Comparison of ENCODE assay signal across 20 cellular contexts in the genomic region with DNA sequence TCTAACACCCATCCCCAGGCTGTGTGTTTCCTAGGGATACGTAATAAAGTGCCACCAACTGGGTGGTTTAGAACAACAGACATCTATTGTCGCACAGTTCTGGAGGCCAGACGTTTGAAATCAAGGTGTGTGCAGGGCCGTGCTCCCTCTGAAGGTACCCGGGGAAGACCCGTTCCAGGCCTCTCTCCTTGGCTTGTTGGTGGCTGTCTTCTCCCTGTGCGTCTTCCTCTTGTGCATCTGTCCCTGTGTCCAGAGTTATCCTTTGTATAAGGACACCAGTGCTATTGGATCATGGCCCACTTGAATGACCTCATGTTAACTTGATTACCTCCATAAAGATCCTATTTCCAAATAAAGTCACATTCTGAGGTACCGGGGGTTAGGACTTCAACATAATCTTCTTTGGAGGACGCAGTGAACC. TPM values are rescaled to one million over a fixed set of nuclear protein-coding genes. Genes with fewer than 3 reads are reported as not detected.
DNase-seq lines count a peak whose midpoint lies in the region; ATAC-seq, FAIRE-seq and TF ChIP-seq lines count a peak whose summit lies in the region.
"Had no signal": no experiment of that assay in that cellular context is flagged by ENCODE, and none has a peak within 500 bp of the region (broad histone marks: within the 10 kb centered on the region; RNA-seq: fewer than 3 reads in every experiment).

No MANE protein-coding gene starts in this region.

- H3K27ac Mint-ChIP-seq in stimulated activated effector memory CD8-positive, alpha-beta T cell treated with anti-CD3 and anti-CD28 coated beads, Interleukin-12 subunit alpha, Interleukin-12 subunit beta, amount 100 ng/mL, for 72 hours: peak overlapping the region; percentile 40
- H3K27ac Mint-ChIP-seq: CD8-positive, alpha-beta T cell; T-cell had no signal

- peak overlapping the region; percentile 52 for H3K4me2 ChIP-seq in fibroblast of lung (ENCODE audit: extremely low read depth, insufficient read depth, low read length)

- no peak overlapping the region for H2AFZ ChIP-seq in fibroblast of lung (ENCODE audit: low read length)

- H3K9ac ChIP-seq in fibroblast of lung (ENCODE audit: insufficient read depth, low read length) (no peak overlapping the region), mucosa of stomach (ENCODE audit: low read length) (peak overlapping the region; percentile 57)

- peak overlapping the region; percentile 70 for H3K27ac ChIP-seq in fibroblast of lung (ENCODE audit: insufficient read depth, low read length)

- H3K9me3 Mint-ChIP-seq in stimulated activated effector memory CD8-positive, alpha-beta T cell treated with anti-CD3 and anti-CD28 coated beads, Interleukin-12 subunit alpha, Interleukin-12 subunit beta, amount 100 ng/mL, for 72 hours: no peaks in the 10 kb centered on the region
- H3K9me3 Mint-ChIP-seq: CD8-positive, alpha-beta T cell; T-cell had no signal

- H3K36me3 Mint-ChIP-seq in stimulated activated effector memory CD8-positive, alpha-beta T cell treated with anti-CD3 and anti-CD28 coated beads, Interleukin-12 subunit alpha, Interleukin-12 subunit beta, amount 100 ng/mL, for 72 hours: no peaks in the 10 kb centered on the region
- H3K36me3 Mint-ChIP-seq: CD8-positive, alpha-beta T cell had no signal

- H3K27me3 ChIP-seq in fibroblast of lung (ENCODE audit: control insufficient read depth, insufficient read depth, low read length) (no peaks in the 10 kb centered on the region), mucosa of stomach (ENCODE audit: control insufficient read depth, insufficient read depth, low read length) (no peaks in the 10 kb centered on the region)

- H3K9me3 ChIP-seq in fibroblast of lung (ENCODE audit: control insufficient read depth, insufficient read depth, low read depth, low read length): no peaks in the 10 kb centered on the region
- H3K9me3 ChIP-seq in mucosa of stomach (ENCODE audit: control insufficient read depth, low read length): no peaks in the 10 kb centered on the region

- H3K4me1 ChIP-seq in fibroblast of lung (ENCODE audit: control insufficient read depth, extremely low read depth, insufficient read depth, low read length) (peaks cover 28% of the 10 kb centered on the region), mucosa of stomach (ENCODE audit: control insufficient read depth, insufficient read depth, low read length) (peaks cover 30% of the 10 kb centered on the region)

- peaks cover 24% of the 10 kb centered on the region for H3K4me1 Mint-ChIP-seq in stimulated activated effector memory CD8-positive, alpha-beta T cell treated with anti-CD3 and anti-CD28 coated beads, Interleukin-12 subunit alpha, Interleukin-12 subunit beta, amount 100 ng/mL, for 72 hours

- no peak overlapping the region for H3K4me3 Mint-ChIP-seq in stimulated activated effector memory CD8-positive, alpha-beta T cell treated with anti-CD3 and anti-CD28 coated beads, Interleukin-12 subunit alpha, Interleukin-12 subunit beta, amount 100 ng/mL, for 72 hours
- H3K4me3 Mint-ChIP-seq: CD8-positive, alpha-beta T cell; T-cell had no signal

- ATAC-seq in stimulated activated effector memory CD8-positive, alpha-beta T cell treated with anti-CD3 and anti-CD28 coated beads, Interleukin-12 subunit alpha, Interleukin-12 subunit beta, amount 100 ng/mL, for 72 hours: no peak
- ATAC-seq: CD8-positive, alpha-beta T cell; GM12878; PC-3 had no signal

- DNase-seq in NCI-H526 (lab: John Stamatoyannopoulos, UW) (peak; percentile 62 to 65), fibroblast of lung (ENCODE audit: low read depth in 2 of 2) (no peak), SIG-M5 (lab: John Stamatoyannopoulos, UW) (no peak), urothelium cell line (ENCODE audit: low spot score) (no peak), NCI-H2081 (lab: John Stamatoyannopoulos, UW) (no peak), hippocampal formation (lab: John Stamatoyannopoulos, UW) (no peak)
- no peak for DNase-seq in stimulated activated effector memory CD8-positive, alpha-beta T cell treated with anti-CD3 and anti-CD28 coated beads, Interleukin-12 subunit alpha, Interleukin-12 subunit beta, amount 100 ng/mL, for 72 hours (ENCODE audit: low spot score in 2 of 2)
- DNase-seq: ACHN; activated CD4-positive, alpha-beta T cell treated with anti-CD3 and anti-CD28 coated beads for 1 hour; CD8-positive, alpha-beta T cell; cortex of kidney; erythroblast; NCI-H146; NCI-H510A; occipital lobe; PC-3; T-cell had no signal

- H3K4me3 ChIP-seq in fibroblast of lung (replicated peaks in 1 of 4; ENCODE audit: control extremely low read depth in 1 of 4, insufficient read depth in 1 of 4, low read depth in 3 of 4, low read length in 4 of 4): no peak overlapping the region
- no peak overlapping the region for H3K4me3 ChIP-seq in mucosa of stomach (ENCODE audit: low read length)
- H3K4me3 ChIP-seq: GM12878, lung had no signal

- peaks cover 67% of the 10 kb centered on the region for H3K79me2 ChIP-seq in fibroblast of lung (ENCODE audit: control insufficient read depth, insufficient read depth, low read length)

- H3K36me3 ChIP-seq in fibroblast of lung (ENCODE audit: control insufficient read depth, insufficient read depth, low read length): no peaks in the 10 kb centered on the region
- no peaks in the 10 kb centered on the region for H3K36me3 ChIP-seq in mucosa of stomach (ENCODE audit: control insufficient read depth, insufficient read depth, low read length)

- TF ChIP-seq CTCF in fibroblast of lung (conservative IDR thresholded peaks at IDR 0.05 in 1 of 2, IDR thresholded peaks at IDR 0.05 in 1 of 2; ENCODE audit: low read depth in 1 of 2, low read length in 2 of 2): no peak

- FAIRE-seq in urothelium cell line (lab: Jason Lieb, UNC): no peak
- FAIRE-seq: GM12878 had no signal

- no peaks in the 10 kb centered on the region for H4K20me1 ChIP-seq in fibroblast of lung (ENCODE audit: control insufficient read depth, extremely low read depth, insufficient read depth, low read length)

RNA-seq across cellular contexts. Expression of a gene that starts 15.6 kb away (rescaled TPM):
- total RNA-seq in fibroblast of lung: 19.0 and 24.1 TPM in 2 replicates
- 26.9 and 90.3 TPM in 2 replicates for polyA plus RNA-seq in fibroblast of lung
- polyA plus RNA-seq in fibroblast of lung (2012): 30.0 and 94.7 TPM in 2 replicates
- polyA minus RNA-seq in fibroblast of lung (ENCODE audit: low replicate concordance): 28.8 and 64.8 TPM in 2 replicates

RNA-seq across cellular contexts. Expression of a gene that starts 44.4 kb away (rescaled TPM):
- total RNA-seq in fibroblast of lung: 144 and 287 TPM in 2 replicates
- polyA plus RNA-seq in fibroblast of lung: 303 and 333 TPM in 2 replicates
- 166 and 194 TPM in 2 replicates for polyA plus RNA-seq in fibroblast of lung (2012)
- 141 and 268 TPM in 2 replicates for polyA minus RNA-seq in fibroblast of lung (ENCODE audit: low replicate concordance)

RNA-seq across cellular contexts. Expression of a gene that starts 57.5 kb away (rescaled TPM):
- 17.7 TPM in 2 replicates for total RNA-seq in fibroblast of lung
- 10.3 and 18.1 TPM in 2 replicates for polyA plus RNA-seq in fibroblast of lung
- polyA plus RNA-seq in fibroblast of lung (2012): 8.6 and 15.0 TPM in 2 replicates
- 1.8 and 4.2 TPM in 2 replicates for polyA minus RNA-seq in fibroblast of lung (ENCODE audit: low replicate concordance)

Comparison
In these comparisons a context has a peak if more than half of its experiments do, and no peak if none do; other contexts are left out.
1. DNase-seq: peak in NCI-H526 (2 of 2); none in fibroblast of lung (0 of 2), stimulated activated effector memory CD8-positive, alpha-beta T cell treated with anti-CD3 and anti-CD28 coated beads, Interleukin-12 subunit alpha, Interleukin-12 subunit beta, amount 100 ng/mL, for 72 hours (0 of 2), SIG-M5 (single experiment), urothelium cell line (single experiment), NCI-H2081 (0 of 2) and hippocampal formation (0 of 2).